Comparison of ENCODE assay signal across 10 cellular contexts in the genomic region with DNA sequence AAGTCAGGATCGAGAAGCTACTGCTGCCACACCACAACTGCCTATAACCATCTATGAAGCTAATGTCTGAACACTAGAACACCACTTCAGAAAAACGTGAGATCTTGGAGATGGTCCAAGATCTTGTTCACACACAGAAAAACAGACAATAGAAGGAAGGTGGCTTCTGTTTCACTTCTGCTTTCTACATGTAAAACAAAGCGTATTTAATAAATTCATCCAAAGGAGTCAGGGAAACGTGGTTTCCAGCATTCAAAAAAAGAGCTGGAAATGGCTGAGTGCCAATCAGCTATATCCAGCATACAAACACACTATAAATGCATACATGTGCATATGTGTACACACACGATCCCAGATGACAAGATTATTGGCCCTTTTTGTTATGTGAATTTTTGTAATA.
DNase-seq lines count a peak whose midpoint lies in the region; ATAC-seq, FAIRE-seq and TF ChIP-seq lines count a peak whose summit lies in the region.
"Had no signal": no experiment of that assay in that cellular context is flagged by ENCODE, and none has a peak within 500 bp of the region (broad histone marks: within the 10 kb centered on the region; RNA-seq: fewer than 3 reads in every experiment).

No MANE protein-coding gene starts in this region.

- no peaks in the 10 kb centered on the region for H3K27me3 ChIP-seq in foreskin keratinocyte

- TF ChIP-seq POLR2A in GM12891 (IDR thresholded peaks at IDR 0.05; ENCODE audit: low read depth, low read length) = no peak

- DNase-seq in GM12891 (ENCODE audit: insufficient read length, low spot score) (no peak), cardiac fibroblast (ENCODE audit: low read depth in 2 of 2) (peak; percentile 27 to 55), GOT3 (lab: John Stamatoyannopoulos, UW) (no peak), foreskin keratinocyte (no peak), NCI-H1930 (lab: John Stamatoyannopoulos, UW) (no peak), NCI-H1436 treated with DMSO at 0.1 percent for 48 hours (lab: John Stamatoyannopoulos, UW) (no peak)
- DNase-seq: activated CD4-positive, alpha-beta T cell treated with anti-CD3 and anti-CD28 coated beads, Interleukin-2, amount 10 ng/mL, durations not matched to agents 7 days and 5 days had no signal

- no peak overlapping the region for H3K4me3 ChIP-seq in cardiac fibroblast (replicated peaks in 1 of 2; ENCODE audit: low read depth in 2 of 2, low read length in 2 of 2)
- H3K4me3 ChIP-seq: GM23338 had no signal

- FAIRE-seq in GM12891 (lab: Jason Lieb, UNC) = peak; percentile 93

- TF ChIP-seq CTCF in cardiac fibroblast (IDR thresholded peaks at IDR 0.05; ENCODE audit: low read depth, low read length) (no peak), foreskin keratinocyte (conservative IDR thresholded peaks at IDR 0.05) (no peak)

- ATAC-seq in GM19463 (IDR thresholded peaks at IDR 0.05; ENCODE audit: unreplicated experiment) (peak; percentile 91), HG03460 (IDR thresholded peaks at IDR 0.05; ENCODE audit: unreplicated experiment) (peak; percentile 85), foreskin keratinocyte (no peak)
- ATAC-seq: GM23338 had no signal

- H3K4me1 ChIP-seq in foreskin keratinocyte = peaks cover 17% of the 10 kb centered on the region

- no peak overlapping the region for H3K27ac ChIP-seq in foreskin keratinocyte

TF ChIP-seq in GM12891, 5 proteins besides CTCF, POLR2A, EP300 and RAD21:
- TF ChIP-seq SPI1 (IDR thresholded peaks at IDR 0.05; ENCODE audit: low read depth, low read length) = peak; percentile 99
- TF ChIP-seq POU2F2 (IDR thresholded peaks at IDR 0.05; ENCODE audit: low read depth, low read length) = no peak
TF ChIP-seq in GM12891: peak in this region for 1.

Comparison
In these comparisons a context has a peak if more than half of its experiments do, and no peak if none do; other contexts are left out.
1. DNase-seq: peak in cardiac fibroblast (2 of 2); none in GM12891 (single experiment), GOT3 (single experiment), foreskin keratinocyte (0 of 2), NCI-H1930 (0 of 2) and NCI-H1436 treated with DMSO at 0.1 percent for 48 hours (single experiment).